22 cellular contexts compared by ENCODE assay signal in genomic region chr3:73292241-73292640, GRCh38.
DNase-seq lines count a peak whose midpoint lies in the region; TF ChIP-seq lines count a peak whose summit lies in the region.
"Had no signal": no experiment of that assay in that cellular context is flagged by ENCODE, and none has a peak within 500 bp of the region (broad histone marks: within the 10 kb centered on the region; RNA-seq: fewer than 3 reads in every experiment).

No MANE protein-coding gene starts in this region.

- POLR2A ChIA-PET in A673 (lab: Charles Lee; ENCODE audit: low non-redundant PET), result no interaction called here

- BruUV-seq in A673 (replicated peaks; lab: Mats Ljungman, UMichigan), result no TSS peak

- no peaks in the 10 kb centered on the region for H3K9me3 ChIP-seq in A673 (ENCODE audit: low read depth, low read length, poor library complexity, severe bottlenecking)
- no peaks in the 10 kb centered on the region for H3K9me3 ChIP-seq in hepatocyte (ENCODE audit: low read depth)
- no peaks in the 10 kb centered on the region for H3K9me3 ChIP-seq in GM23248 (ENCODE audit: low read depth)
- H3K9me3 ChIP-seq: BLaER1 treated with 17β-estradiol and CSF1 and Interleukin-3, amounts not matched to agents 10 nM and 100 nM; HAP-1; SJSA1 had no signal

- no peaks in the 10 kb centered on the region for H3F3A ChIP-seq in GM23248 (ENCODE audit: insufficient read depth)

- H3K36me3 ChIP-seq in A673 (ENCODE audit: insufficient read depth, low read length, poor library complexity, severe bottlenecking), result no peaks in the 10 kb centered on the region
- no peaks in the 10 kb centered on the region for H3K36me3 ChIP-seq in hepatocyte (replicated peaks; ENCODE audit: insufficient read depth, low read depth)
- no peaks in the 10 kb centered on the region for H3K36me3 ChIP-seq in GM23248 (ENCODE audit: low read depth)
- H3K36me3 ChIP-seq: BLaER1 treated with 17β-estradiol and CSF1 and Interleukin-3, amounts not matched to agents 10 nM and 100 nM; HAP-1; SJSA1 had no signal

- intact Hi-C loops in A673 (cut with micrococcal nuclease; ENCODE audit: unreplicated experiment), result no loop called here

- H3K27ac ChIP-seq in A673 (ENCODE audit: low read depth, low read length, poor library complexity, severe bottlenecking) (no peak overlapping the region), hepatocyte (no peak overlapping the region), GM23248 (no peak overlapping the region)
- H3K27ac ChIP-seq: 22Rv1; BLaER1 treated with 17β-estradiol and CSF1 and Interleukin-3, amounts not matched to agents 10 nM and 100 nM; SJSA1 had no signal

- no peaks in the 10 kb centered on the region for H3K27me3 ChIP-seq in A673 (replicated peaks; ENCODE audit: insufficient read depth, low read depth, low read length, poor library complexity)
- no peaks in the 10 kb centered on the region for H3K27me3 ChIP-seq in hepatocyte
- peaks cover 50% of the 10 kb centered on the region for H3K27me3 ChIP-seq in GM23248 (replicated peaks; ENCODE audit: insufficient read depth)
- H3K27me3 ChIP-seq: BLaER1 treated with 17β-estradiol and CSF1 and Interleukin-3, amounts not matched to agents 10 nM and 100 nM; SJSA1 had no signal

- H3K9ac ChIP-seq in GM23248, result no peak overlapping the region
- H3K9ac ChIP-seq: BLaER1 treated with 17β-estradiol and CSF1 and Interleukin-3, amounts not matched to agents 10 nM and 100 nM had no signal

- H2AFZ ChIP-seq in hepatocyte, result no peak overlapping the region
- no peak overlapping the region for H2AFZ ChIP-seq in GM23248
- H2AFZ ChIP-seq: GM23338 had no signal

- H3K4me2 ChIP-seq in hepatocyte (no peak overlapping the region), GM23248 (ENCODE audit: unreplicated experiment) (no peak overlapping the region)
- H3K4me2 ChIP-seq: BLaER1 treated with 17β-estradiol and CSF1 and Interleukin-3, amounts not matched to agents 10 nM and 100 nM; GM23338 had no signal

- TF ChIP-seq CTCF in A673 (conservative IDR thresholded peaks at IDR 0.05; ENCODE audit: low read depth, low read length), result no peak
- no peak for TF ChIP-seq CTCF in hepatocyte (IDR thresholded peaks at IDR 0.05; ENCODE audit: poor library complexity)

- H3K4me1 ChIP-seq in A673 (ENCODE audit: insufficient read depth, low read length, poor library complexity, severe bottlenecking) (no peaks in the 10 kb centered on the region), hepatocyte (ENCODE audit: insufficient read depth) (no peaks in the 10 kb centered on the region), GM23248 (ENCODE audit: insufficient read depth) (no peaks in the 10 kb centered on the region)
- H3K4me1 ChIP-seq: BLaER1 treated with 17β-estradiol and CSF1 and Interleukin-3, amounts not matched to agents 10 nM and 100 nM; HAP-1; SJSA1 had no signal

- in situ Hi-C loops in GM23248 (cut with MboI), result no loop called here

- H3K79me2 ChIP-seq in hepatocyte (no peaks in the 10 kb centered on the region), GM23248 (ENCODE audit: insufficient read depth) (no peaks in the 10 kb centered on the region)

- 62% methylated on average over 4 of the region's 4 CpGs for WGBS in hepatocyte (ENCODE audit: low lambda C conversion rate, missing lambda C conversion rate)
- 52% methylated on average over 4 of the region's 4 CpGs for WGBS in GM23248 (ENCODE audit: low coverage in 1 of 2, low lambda C conversion rate in 2 of 2, missing lambda C conversion rate in 2 of 2), 2 experiments

- H3K4me3 ChIP-seq in A673 (ENCODE audit: low read depth, low read length, poor library complexity, severe bottlenecking) (no peak overlapping the region), hepatocyte (no peak overlapping the region), GM23248 (no peak overlapping the region)
- H3K4me3 ChIP-seq: BLaER1 treated with 17β-estradiol and CSF1 and Interleukin-3, amounts not matched to agents 10 nM and 100 nM; GM23338; HAP-1; SJSA1 had no signal

- CTCF ChIA-PET in A673 (lab: Charles Lee), result no interaction called here

- DNase-seq in DMS 273 (lab: John Stamatoyannopoulos, UW; ENCODE audit: unreplicated experiment), result peak; percentile 31
- DNase-seq in DMS 273 treated with DMSO at 0.1 percent for 48 hours (lab: John Stamatoyannopoulos, UW), result no peak
- peak; percentile 0 for DNase-seq in A673 (ENCODE audit: low spot score)
- DNase-seq in NCI-H1105 treated with DMSO at 0.1 percent for 48 hours (lab: John Stamatoyannopoulos, UW), result peak; percentile 73
- peak; percentile 78 for DNase-seq in left kidney (ENCODE audit: low read depth, low spot score)
- DNase-seq in hepatocyte (ENCODE audit: low spot score), result no peak
- DNase-seq in dermis blood vessel endothelial cell, result no peak
- DNase-seq in GM23248, result no peak
- DNase-seq: CD4-positive, alpha-beta memory T cell; GDM1; KBM-7; MM.1S; NCI-H1048; NCI-H187; NCI-H2107; NCI-H526 treated with DMSO at 0.1 percent for 48 hours; OCI-M1 had no signal

- H3K9me2 ChIP-seq in hepatocyte (replicated peaks; ENCODE audit: insufficient read depth) (no peaks in the 10 kb centered on the region), GM23248 (ENCODE audit: insufficient read depth) (no peaks in the 10 kb centered on the region)

- no peaks in the 10 kb centered on the region for H4K20me1 ChIP-seq in hepatocyte (ENCODE audit: insufficient read depth, poor library complexity, severe bottlenecking)
- no peaks in the 10 kb centered on the region for H4K20me1 ChIP-seq in GM23248 (ENCODE audit: insufficient read depth)
- H4K20me1 ChIP-seq: BLaER1 treated with 17β-estradiol and CSF1 and Interleukin-3, amounts not matched to agents 10 nM and 100 nM had no signal

Comparison
In these comparisons a context has a peak if more than half of its experiments do, and no peak if none do; other contexts are left out.
1. DNase-seq: peak in DMS 273 (single experiment), A673 (single experiment), NCI-H1105 treated with DMSO at 0.1 percent for 48 hours (single experiment) and left kidney (single experiment); none in DMS 273 treated with DMSO at 0.1 percent for 48 hours (single experiment), hepatocyte (single experiment), dermis blood vessel endothelial cell (single experiment) and GM23248 (single experiment).